2 cellular contexts compared by ENCODE assay signal in the genomic region with DNA sequence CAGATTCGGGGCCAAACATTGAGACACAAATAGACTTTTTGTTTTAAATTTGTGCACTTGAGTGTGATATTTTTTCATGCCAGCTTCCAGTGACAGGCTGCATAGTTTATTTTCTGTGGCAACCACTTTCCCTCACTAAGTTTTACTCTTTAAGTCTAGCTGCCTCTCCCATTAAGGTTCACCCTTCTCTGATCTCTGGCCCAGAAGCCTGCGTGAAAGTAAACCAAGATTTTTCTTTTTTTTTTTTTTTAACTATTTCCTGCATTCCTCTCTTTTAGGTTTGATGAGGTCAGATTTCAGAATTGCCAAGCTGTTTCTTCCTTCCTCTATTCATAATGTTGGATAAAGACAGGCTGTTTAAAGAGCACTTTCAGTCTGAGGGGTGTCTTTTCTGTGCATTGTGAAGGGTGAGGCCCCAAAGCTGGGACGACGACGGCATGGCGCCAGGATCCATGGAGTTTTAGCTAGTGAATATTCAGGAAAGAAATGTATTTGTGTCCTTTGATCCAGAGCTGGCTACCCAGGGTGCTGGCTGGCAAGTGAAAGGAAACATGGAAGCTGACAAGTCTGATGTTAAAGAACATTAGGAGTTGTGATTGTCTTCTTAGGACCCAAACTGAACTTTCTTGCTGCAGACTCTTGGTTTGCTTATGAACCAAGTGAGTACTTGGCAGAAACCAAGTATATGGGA.
TF ChIP-seq lines count a peak whose summit lies in the region.

No MANE protein-coding gene starts in this region.

TF ChIP-seq in SK-N-SH, 30 proteins besides CTCF, POLR2A, EP300 and RAD21 (continued from another document):
- TF ChIP-seq, protein P1, sequence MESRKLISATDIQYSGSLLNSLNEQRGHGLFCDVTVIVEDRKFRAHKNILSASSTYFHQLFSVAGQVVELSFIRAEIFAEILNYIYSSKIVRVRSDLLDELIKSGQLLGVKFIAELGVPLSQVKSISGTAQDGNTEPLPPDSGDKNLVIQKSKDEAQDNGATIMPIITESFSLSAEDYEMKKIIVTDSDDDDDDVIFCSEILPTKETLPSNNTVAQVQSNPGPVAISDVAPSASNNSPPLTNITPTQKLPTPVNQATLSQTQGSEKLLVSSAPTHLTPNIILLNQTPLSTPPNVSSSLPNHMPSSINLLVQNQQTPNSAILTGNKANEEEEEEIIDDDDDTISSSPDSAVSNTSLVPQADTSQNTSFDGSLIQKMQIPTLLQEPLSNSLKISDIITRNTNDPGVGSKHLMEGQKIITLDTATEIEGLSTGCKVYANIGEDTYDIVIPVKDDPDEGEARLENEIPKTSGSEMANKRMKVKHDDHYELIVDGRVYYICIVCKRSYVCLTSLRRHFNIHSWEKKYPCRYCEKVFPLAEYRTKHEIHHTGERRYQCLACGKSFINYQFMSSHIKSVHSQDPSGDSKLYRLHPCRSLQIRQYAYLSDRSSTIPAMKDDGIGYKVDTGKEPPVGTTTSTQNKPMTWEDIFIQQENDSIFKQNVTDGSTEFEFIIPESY (IDR thresholded peaks at IDR 0.05; ENCODE audit: borderline replicate concordance, low read depth) = no peak
- TF ChIP-seq RXRA (IDR thresholded peaks at IDR 0.05; ENCODE audit: borderline replicate concordance, low read depth) = no peak
- TF ChIP-seq ELF1 (IDR thresholded peaks at IDR 0.05) = no peak
- TF ChIP-seq, protein P2, sequence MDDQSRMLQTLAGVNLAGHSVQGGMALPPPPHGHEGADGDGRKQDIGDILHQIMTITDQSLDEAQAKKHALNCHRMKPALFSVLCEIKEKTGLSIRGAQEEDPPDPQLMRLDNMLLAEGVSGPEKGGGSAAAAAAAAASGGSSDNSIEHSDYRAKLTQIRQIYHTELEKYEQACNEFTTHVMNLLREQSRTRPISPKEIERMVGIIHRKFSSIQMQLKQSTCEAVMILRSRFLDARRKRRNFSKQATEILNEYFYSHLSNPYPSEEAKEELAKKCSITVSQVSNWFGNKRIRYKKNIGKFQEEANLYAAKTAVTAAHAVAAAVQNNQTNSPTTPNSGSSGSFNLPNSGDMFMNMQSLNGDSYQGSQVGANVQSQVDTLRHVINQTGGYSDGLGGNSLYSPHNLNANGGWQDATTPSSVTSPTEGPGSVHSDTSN (IDR thresholded peaks at IDR 0.05) = no peak
- TF ChIP-seq, protein P3, sequence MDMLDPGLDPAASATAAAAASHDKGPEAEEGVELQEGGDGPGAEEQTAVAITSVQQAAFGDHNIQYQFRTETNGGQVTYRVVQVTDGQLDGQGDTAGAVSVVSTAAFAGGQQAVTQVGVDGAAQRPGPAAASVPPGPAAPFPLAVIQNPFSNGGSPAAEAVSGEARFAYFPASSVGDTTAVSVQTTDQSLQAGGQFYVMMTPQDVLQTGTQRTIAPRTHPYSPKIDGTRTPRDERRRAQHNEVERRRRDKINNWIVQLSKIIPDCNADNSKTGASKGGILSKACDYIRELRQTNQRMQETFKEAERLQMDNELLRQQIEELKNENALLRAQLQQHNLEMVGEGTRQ (IDR thresholded peaks at IDR 0.05; ENCODE audit: borderline replicate concordance, low read depth, low read length) = no peak
- TF ChIP-seq, protein P4, sequence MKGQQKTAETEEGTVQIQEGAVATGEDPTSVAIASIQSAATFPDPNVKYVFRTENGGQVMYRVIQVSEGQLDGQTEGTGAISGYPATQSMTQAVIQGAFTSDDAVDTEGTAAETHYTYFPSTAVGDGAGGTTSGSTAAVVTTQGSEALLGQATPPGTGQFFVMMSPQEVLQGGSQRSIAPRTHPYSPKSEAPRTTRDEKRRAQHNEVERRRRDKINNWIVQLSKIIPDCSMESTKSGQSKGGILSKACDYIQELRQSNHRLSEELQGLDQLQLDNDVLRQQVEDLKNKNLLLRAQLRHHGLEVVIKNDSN (IDR thresholded peaks at IDR 0.05; ENCODE audit: borderline replicate concordance, low read depth) = no peak
- TF ChIP-seq CHD2 (IDR thresholded peaks at IDR 0.05; ENCODE audit: low read length, partially characterized antibody) = no peak
- no peak for TF ChIP-seq FOSL2 (IDR thresholded peaks at IDR 0.05; ENCODE audit: borderline replicate concordance, low read depth)

TF ChIP-seq in SK-N-SH treated with all-trans-retinoic acid at 6 μM for 48 hours, 23 proteins besides CTCF, POLR2A, EP300 and RAD21 (continued from another document):
- TF ChIP-seq ZNF70 (CRISPR knock-in tag; IDR thresholded peaks at IDR 0.05) = no peak
- no peak for TF ChIP-seq ZNF8 (CRISPR knock-in tag; IDR thresholded peaks at IDR 0.05)
- TF ChIP-seq, protein P5, sequence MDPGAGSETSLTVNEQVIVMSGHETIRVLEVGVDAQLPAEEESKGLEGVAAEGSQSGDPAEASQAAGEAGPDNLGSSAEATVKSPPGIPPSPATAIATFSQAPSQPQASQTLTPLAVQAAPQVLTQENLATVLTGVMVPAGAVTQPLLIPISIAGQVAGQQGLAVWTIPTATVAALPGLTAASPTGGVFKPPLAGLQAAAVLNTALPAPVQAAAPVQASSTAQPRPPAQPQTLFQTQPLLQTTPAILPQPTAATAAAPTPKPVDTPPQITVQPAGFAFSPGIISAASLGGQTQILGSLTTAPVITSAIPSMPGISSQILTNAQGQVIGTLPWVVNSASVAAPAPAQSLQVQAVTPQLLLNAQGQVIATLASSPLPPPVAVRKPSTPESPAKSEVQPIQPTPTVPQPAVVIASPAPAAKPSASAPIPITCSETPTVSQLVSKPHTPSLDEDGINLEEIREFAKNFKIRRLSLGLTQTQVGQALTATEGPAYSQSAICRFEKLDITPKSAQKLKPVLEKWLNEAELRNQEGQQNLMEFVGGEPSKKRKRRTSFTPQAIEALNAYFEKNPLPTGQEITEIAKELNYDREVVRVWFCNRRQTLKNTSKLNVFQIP (CRISPR knock-in tag; IDR thresholded peaks at IDR 0.05; ENCODE audit: borderline replicate concordance, low read depth) = no peak
- TF ChIP-seq ARNTL (CRISPR knock-in tag; IDR thresholded peaks at IDR 0.05; ENCODE audit: borderline replicate concordance, low read depth) = no peak
- TF ChIP-seq, protein P6, sequence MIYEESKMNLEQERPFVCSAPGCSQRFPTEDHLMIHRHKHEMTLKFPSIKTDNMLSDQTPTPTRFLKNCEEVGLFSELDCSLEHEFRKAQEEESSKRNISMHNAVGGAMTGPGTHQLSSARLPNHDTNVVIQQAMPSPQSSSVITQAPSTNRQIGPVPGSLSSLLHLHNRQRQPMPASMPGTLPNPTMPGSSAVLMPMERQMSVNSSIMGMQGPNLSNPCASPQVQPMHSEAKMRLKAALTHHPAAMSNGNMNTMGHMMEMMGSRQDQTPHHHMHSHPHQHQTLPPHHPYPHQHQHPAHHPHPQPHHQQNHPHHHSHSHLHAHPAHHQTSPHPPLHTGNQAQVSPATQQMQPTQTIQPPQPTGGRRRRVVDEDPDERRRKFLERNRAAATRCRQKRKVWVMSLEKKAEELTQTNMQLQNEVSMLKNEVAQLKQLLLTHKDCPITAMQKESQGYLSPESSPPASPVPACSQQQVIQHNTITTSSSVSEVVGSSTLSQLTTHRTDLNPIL (CRISPR knock-in tag; IDR thresholded peaks at IDR 0.05; ENCODE audit: low read depth) = no peak
- TF ChIP-seq BACH2 (CRISPR knock-in tag; IDR thresholded peaks at IDR 0.05; ENCODE audit: borderline replicate concordance) = no peak
- no peak for TF ChIP-seq ZFP30 (CRISPR knock-in tag; IDR thresholded peaks at IDR 0.05)
